ENCODE assay signal across 15 cellular contexts in genomic region chr1:161409848-161410635, GRCh38. TPM values are rescaled to one million over a fixed set of nuclear protein-coding genes. Genes with fewer than 3 reads are reported as not detected.
DNase-seq lines count a peak whose midpoint lies in the region; ATAC-seq, FAIRE-seq and TF ChIP-seq lines count a peak whose summit lies in the region.
"Not testable (repeated sequence)": the region's sequence is repeated elsewhere in the genome, so short reads cannot be mapped to it uniquely, and the experiment has no call there.
"Had no signal": no experiment of that assay in that cellular context is flagged by ENCODE, and none has a peak within 500 bp of the region (broad histone marks: within the 10 kb centered on the region; RNA-seq: fewer than 3 reads in every experiment).

No MANE protein-coding gene starts in this region.

- H3K79me2 ChIP-seq in OCI-LY3 (ENCODE audit: low read length) = not testable (repeated sequence)

- ATAC-seq in GM18867 (IDR thresholded peaks at IDR 0.05; ENCODE audit: unreplicated experiment) (peak; percentile 58), HG03175 (IDR thresholded peaks at IDR 0.05; ENCODE audit: unreplicated experiment) (peak; percentile 66)

- not testable (repeated sequence) for H3K36me3 Mint-ChIP-seq in activated CD4-positive, alpha-beta T cell treated with anti-CD3 and anti-CD28 coated beads, Interleukin-2, amount 10 ng/mL, durations not matched to agents 24 days and 14 days (ENCODE audit: low read depth); activated naive CD4-positive, alpha-beta T cell treated with anti-CD3 and anti-CD28 coated beads, Interleukin-2, amount 10 ng/mL, durations not matched to agents 7 days and 5 days
- peaks cover 3 to 13% (median 4%) of the 10 kb centered on the region in 3 donors for H3K36me3 Mint-ChIP-seq in immature natural killer cell

- 62 to 74% (median 67%) methylated on average over 13 of the region's 13 CpGs for WGBS in small intestine, 3 donors

- H3K9me3 ChIP-seq in OCI-LY3 (ENCODE audit: insufficient read depth, low read length); small intestine (ENCODE audit: control insufficient read depth, low read depth): not testable (repeated sequence)

- not testable (repeated sequence) for H4K20me1 ChIP-seq in OCI-LY3 (ENCODE audit: insufficient read depth, low read length)

- H3K4me3 Mint-ChIP-seq in activated CD4-positive, alpha-beta T cell treated with anti-CD3 and anti-CD28 coated beads, Interleukin-2, amount 10 ng/mL, durations not matched to agents 24 days and 14 days = peak overlapping the region; percentile 24
- H3K4me3 Mint-ChIP-seq in activated naive CD4-positive, alpha-beta T cell treated with anti-CD3 and anti-CD28 coated beads, Interleukin-2, amount 10 ng/mL, durations not matched to agents 7 days and 5 days = peak overlapping the region; percentile 1
- peak overlapping the region; percentile 25 to 71 (median 56) for H3K4me3 Mint-ChIP-seq in immature natural killer cell

- not testable (repeated sequence) for H3K9me3 Mint-ChIP-seq in activated CD4-positive, alpha-beta T cell treated with anti-CD3 and anti-CD28 coated beads, Interleukin-2, amount 10 ng/mL, durations not matched to agents 24 days and 14 days; activated naive CD4-positive, alpha-beta T cell treated with anti-CD3 and anti-CD28 coated beads, Interleukin-2, amount 10 ng/mL, durations not matched to agents 7 days and 5 days; immature natural killer cell

- FAIRE-seq in small intestine (lab: Jason Lieb, UNC) = not testable (repeated sequence)

- TF ChIP-seq CTCF in OCI-LY3 (IDR thresholded peaks at IDR 0.05; ENCODE audit: low read depth, low read length) = not testable (repeated sequence)

- peak; percentile 74 for DNase-seq in activated CD4-positive, alpha-beta T cell treated with anti-CD3 and anti-CD28 coated beads, Interleukin-2, amount 10 ng/mL, durations not matched to agents 24 days and 14 days
- peak; percentile 49 for DNase-seq in activated naive CD4-positive, alpha-beta T cell treated with anti-CD3 and anti-CD28 coated beads, Interleukin-2, amount 10 ng/mL, durations not matched to agents 7 days and 5 days
- DNase-seq in immature natural killer cell (peak; percentile 26 to 46 (median 28)), small intestine (peak; percentile 63)

- not testable (repeated sequence) for H3K4me3 ChIP-seq in OCI-LY3 (ENCODE audit: low read length)
- H3K4me3 ChIP-seq in small intestine (ENCODE audit: low read depth in 1 of 2, low read length in 2 of 2) = peak overlapping the region in 1 of 2 donors; percentile 5

- not testable (repeated sequence) for H3K36me3 ChIP-seq in OCI-LY3 (replicated peaks; ENCODE audit: low read depth, low read length); small intestine (ENCODE audit: control insufficient read depth in 2 of 2, insufficient read depth in 2 of 2, low read length in 2 of 2)

- not testable (repeated sequence) for H3K27me3 Mint-ChIP-seq in activated CD4-positive, alpha-beta T cell treated with anti-CD3 and anti-CD28 coated beads, Interleukin-2, amount 10 ng/mL, durations not matched to agents 24 days and 14 days; activated naive CD4-positive, alpha-beta T cell treated with anti-CD3 and anti-CD28 coated beads, Interleukin-2, amount 10 ng/mL, durations not matched to agents 7 days and 5 days; immature natural killer cell (ENCODE audit: low read depth in 3 of 3)

- intact Hi-C loops in activated CD4-positive, alpha-beta T cell treated with anti-CD3 and anti-CD28 coated beads, Interleukin-2, amount 10 ng/mL, durations not matched to agents 24 days and 14 days (cut with micrococcal nuclease) = loop anchor here (1.0 kb wide), 1 partner anchor 11 kb away; no protein-coding TSS in a partner anchor

- H3K4me2 ChIP-seq in OCI-LY3 (ENCODE audit: low read length) = peak overlapping the region; percentile 40

- H3K4me1 Mint-ChIP-seq in activated CD4-positive, alpha-beta T cell treated with anti-CD3 and anti-CD28 coated beads, Interleukin-2, amount 10 ng/mL, durations not matched to agents 24 days and 14 days = peaks cover 18% of the 10 kb centered on the region
- H3K4me1 Mint-ChIP-seq in activated naive CD4-positive, alpha-beta T cell treated with anti-CD3 and anti-CD28 coated beads, Interleukin-2, amount 10 ng/mL, durations not matched to agents 7 days and 5 days = peaks cover 19% of the 10 kb centered on the region
- H3K4me1 Mint-ChIP-seq in immature natural killer cell = peaks cover 35 to 37% of the 10 kb centered on the region in 2 donors

- H3K27me3 ChIP-seq in OCI-LY3 (ENCODE audit: low read depth, low read length); small intestine (ENCODE audit: control insufficient read depth in 2 of 2, insufficient read depth in 2 of 2, low read length in 2 of 2): not testable (repeated sequence)

- CTCF ChIA-PET in activated naive CD4-positive, alpha-beta T cell treated with anti-CD3 and anti-CD28 coated beads, Interleukin-2, amount 10 ng/mL, durations not matched to agents 7 days and 5 days (lab: Charles Lee) = interaction anchor here (2.2 kb wide), 1 partner anchor 30 kb away, joined by 5 read pairs; no protein-coding TSS in a partner anchor

- H3K27ac Mint-ChIP-seq in activated CD4-positive, alpha-beta T cell treated with anti-CD3 and anti-CD28 coated beads, Interleukin-2, amount 10 ng/mL, durations not matched to agents 24 days and 14 days = peak overlapping the region; percentile 63
- peak overlapping the region; percentile 81 for H3K27ac Mint-ChIP-seq in activated naive CD4-positive, alpha-beta T cell treated with anti-CD3 and anti-CD28 coated beads, Interleukin-2, amount 10 ng/mL, durations not matched to agents 7 days and 5 days
- peak overlapping the region; percentile 75 to 92 (median 90) for H3K27ac Mint-ChIP-seq in immature natural killer cell

- not testable (repeated sequence) for H3K9ac ChIP-seq in OCI-LY3 (ENCODE audit: low read length)

- not testable (repeated sequence) for H3K4me1 ChIP-seq in OCI-LY3 (ENCODE audit: low read length); small intestine (ENCODE audit: control insufficient read depth in 2 of 2, insufficient read depth in 1 of 2, low read depth in 1 of 2, low read length in 1 of 2)

- H3K27ac ChIP-seq in OCI-LY3 (ENCODE audit: low read length) = not testable (repeated sequence)
- peak overlapping the region; percentile 14 to 71 for H3K27ac ChIP-seq in small intestine (ENCODE audit: low read depth in 1 of 2, low read length in 1 of 2)

- not testable (repeated sequence) for H2AFZ ChIP-seq in OCI-LY3 (ENCODE audit: low read depth, low read length)

RNA-seq across cellular contexts. Expression of gene CFAP126, which starts 42.4 kb away (rescaled TPM):
- not detected in 2 replicates for total RNA-seq in activated CD4-positive, alpha-beta T cell treated with anti-CD3 and anti-CD28 coated beads, Interleukin-2, amount 10 ng/mL, durations not matched to agents 24 days and 14 days
- polyA plus RNA-seq in immature natural killer cell = not detected
- polyA plus RNA-seq in small intestine = not detected
- total RNA-seq: endothelial cell of umbilical vein; heart left ventricle; liver; osteocyte; right atrium auricular region; SJSA1; T-helper 2 cell treated with Interferon-gamma antibody and Interleukin-4, amounts not matched to agents 100 ng/mL and 5 ng/mL, for 36 hours; transverse colon had no signal
- polyA plus RNA-seq: endothelial cell of umbilical vein, heart left ventricle, liver had no signal

Comparison
In these comparisons a context has a peak if more than half of its experiments do, and no peak if none do; other contexts are left out.
1. H3K4me3 Mint-ChIP-seq: peak in every context shown above with its lines; median percentile 56 in immature natural killer cell; 24 in activated CD4-positive, alpha-beta T cell treated with anti-CD3 and anti-CD28 coated beads, Interleukin-2, amount 10 ng/mL, durations not matched to agents 24 days and 14 days; 1 in activated naive CD4-positive, alpha-beta T cell treated with anti-CD3 and anti-CD28 coated beads, Interleukin-2, amount 10 ng/mL, durations not matched to agents 7 days and 5 days.